Comparison of ENCODE assay signal across 1 cellular context in genomic region chr11:116397556-116398167, GRCh38.
TF ChIP-seq lines count a peak whose summit lies in the region.

No MANE protein-coding gene starts in this region.

TF ChIP-seq in HepG2, 621 proteins besides CTCF, POLR2A, EP300 and RAD21 (continued from another document and continues in another):
- TF ChIP-seq, protein P1, sequence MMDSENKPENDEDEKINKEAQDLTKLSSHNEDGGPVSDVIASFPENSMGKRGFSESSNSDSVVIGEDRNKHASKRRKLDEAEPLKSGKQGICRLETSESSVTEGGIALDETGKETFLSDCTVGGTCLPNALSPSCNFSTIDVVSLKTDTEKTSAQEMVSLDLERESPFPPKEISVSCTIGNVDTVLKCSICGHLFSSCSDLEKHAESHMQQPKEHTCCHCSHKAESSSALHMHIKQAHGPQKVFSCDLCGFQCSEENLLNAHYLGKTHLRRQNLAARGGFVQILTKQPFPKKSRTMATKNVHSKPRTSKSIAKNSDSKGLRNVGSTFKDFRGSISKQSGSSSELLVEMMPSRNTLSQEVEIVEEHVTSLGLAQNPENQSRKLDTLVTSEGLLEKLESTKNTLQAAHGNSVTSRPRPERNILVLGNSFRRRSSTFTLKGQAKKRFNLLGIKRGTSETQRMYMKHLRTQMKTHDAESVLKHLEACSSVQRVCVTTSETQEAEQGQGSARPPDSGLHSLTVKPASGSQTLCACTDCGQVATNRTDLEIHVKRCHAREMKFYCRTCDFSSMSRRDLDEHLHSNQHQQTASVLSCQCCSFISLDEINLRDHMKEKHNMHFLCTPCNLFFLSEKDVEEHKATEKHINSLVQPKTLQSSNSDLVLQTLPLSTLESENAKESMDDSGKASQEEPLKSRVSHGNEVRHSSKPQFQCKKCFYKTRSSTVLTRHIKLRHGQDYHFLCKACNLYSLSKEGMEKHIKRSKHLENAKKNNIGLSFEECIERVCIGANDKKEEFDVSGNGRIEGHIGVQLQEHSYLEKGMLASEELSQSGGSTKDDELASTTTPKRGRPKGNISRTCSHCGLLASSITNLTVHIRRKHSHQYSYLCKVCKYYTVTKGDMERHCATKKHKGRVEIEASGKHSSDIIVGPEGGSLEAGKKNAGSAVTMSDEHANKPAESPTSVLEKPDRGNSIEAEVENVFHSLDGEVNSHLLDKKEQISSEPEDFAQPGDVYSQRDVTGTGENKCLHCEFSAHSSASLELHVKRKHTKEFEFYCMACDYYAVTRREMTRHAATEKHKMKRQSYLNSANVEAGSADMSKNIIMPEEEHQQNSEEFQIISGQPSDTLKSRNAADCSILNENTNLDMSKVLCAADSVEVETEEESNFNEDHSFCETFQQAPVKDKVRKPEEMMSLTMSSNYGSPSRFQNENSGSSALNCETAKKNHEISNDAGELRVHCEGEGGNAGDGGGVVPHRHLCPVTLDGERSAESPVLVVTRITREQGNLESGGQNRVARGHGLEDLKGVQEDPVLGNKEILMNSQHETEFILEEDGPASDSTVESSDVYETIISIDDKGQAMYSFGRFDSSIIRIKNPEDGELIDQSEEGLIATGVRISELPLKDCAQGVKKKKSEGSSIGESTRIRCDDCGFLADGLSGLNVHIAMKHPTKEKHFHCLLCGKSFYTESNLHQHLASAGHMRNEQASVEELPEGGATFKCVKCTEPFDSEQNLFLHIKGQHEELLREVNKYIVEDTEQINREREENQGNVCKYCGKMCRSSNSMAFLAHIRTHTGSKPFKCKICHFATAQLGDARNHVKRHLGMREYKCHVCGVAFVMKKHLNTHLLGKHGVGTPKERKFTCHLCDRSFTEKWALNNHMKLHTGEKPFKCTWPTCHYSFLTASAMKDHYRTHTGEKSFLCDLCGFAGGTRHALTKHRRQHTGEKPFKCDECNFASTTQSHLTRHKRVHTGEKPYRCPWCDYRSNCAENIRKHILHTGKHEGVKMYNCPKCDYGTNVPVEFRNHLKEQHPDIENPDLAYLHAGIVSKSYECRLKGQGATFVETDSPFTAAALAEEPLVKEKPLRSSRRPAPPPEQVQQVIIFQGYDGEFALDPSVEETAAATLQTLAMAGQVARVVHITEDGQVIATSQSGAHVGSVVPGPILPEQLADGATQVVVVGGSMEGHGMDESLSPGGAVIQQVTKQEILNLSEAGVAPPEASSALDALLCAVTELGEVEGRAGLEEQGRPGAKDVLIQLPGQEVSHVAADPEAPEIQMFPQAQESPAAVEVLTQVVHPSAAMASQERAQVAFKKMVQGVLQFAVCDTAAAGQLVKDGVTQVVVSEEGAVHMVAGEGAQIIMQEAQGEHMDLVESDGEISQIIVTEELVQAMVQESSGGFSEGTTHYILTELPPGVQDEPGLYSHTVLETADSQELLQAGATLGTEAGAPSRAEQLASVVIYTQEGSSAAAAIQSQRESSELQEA (CRISPR knock-in tag; IDR thresholded peaks at IDR 0.05; ENCODE audit: not compliant biosample characterization): no peak
- no peak for TF ChIP-seq ZSCAN20 (CRISPR knock-in tag; IDR thresholded peaks at IDR 0.05; ENCODE audit: borderline replicate concordance)
- no peak for TF ChIP-seq ATF2 (CRISPR knock-in tag; IDR thresholded peaks at IDR 0.05)
- TF ChIP-seq ZNF446 (CRISPR knock-in tag; IDR thresholded peaks at IDR 0.05): no peak
- TF ChIP-seq ZNF660 (CRISPR knock-in tag; IDR thresholded peaks at IDR 0.05; ENCODE audit: borderline replicate concordance, low read depth): no peak
- no peak for TF ChIP-seq ZNF253 (CRISPR knock-in tag; IDR thresholded peaks at IDR 0.05; ENCODE audit: borderline replicate concordance)
- 0 out of 2 replicates have a peak, but pooled peaks have one; percentile 39 for TF ChIP-seq MIER3 (CRISPR knock-in tag; IDR thresholded peaks at IDR 0.05; ENCODE audit: borderline replicate concordance)
- no peak for TF ChIP-seq SKIL (CRISPR knock-in tag; IDR thresholded peaks at IDR 0.05; ENCODE audit: borderline replicate concordance)
- TF ChIP-seq ZXDC (CRISPR knock-in tag; IDR thresholded peaks at IDR 0.05): no peak
- TF ChIP-seq KDM6A (CRISPR knock-in tag; IDR thresholded peaks at IDR 0.05; ENCODE audit: low read depth): no peak
- no peak for TF ChIP-seq ZNF430 (CRISPR knock-in tag; IDR thresholded peaks at IDR 0.05)
- TF ChIP-seq, protein P2, sequence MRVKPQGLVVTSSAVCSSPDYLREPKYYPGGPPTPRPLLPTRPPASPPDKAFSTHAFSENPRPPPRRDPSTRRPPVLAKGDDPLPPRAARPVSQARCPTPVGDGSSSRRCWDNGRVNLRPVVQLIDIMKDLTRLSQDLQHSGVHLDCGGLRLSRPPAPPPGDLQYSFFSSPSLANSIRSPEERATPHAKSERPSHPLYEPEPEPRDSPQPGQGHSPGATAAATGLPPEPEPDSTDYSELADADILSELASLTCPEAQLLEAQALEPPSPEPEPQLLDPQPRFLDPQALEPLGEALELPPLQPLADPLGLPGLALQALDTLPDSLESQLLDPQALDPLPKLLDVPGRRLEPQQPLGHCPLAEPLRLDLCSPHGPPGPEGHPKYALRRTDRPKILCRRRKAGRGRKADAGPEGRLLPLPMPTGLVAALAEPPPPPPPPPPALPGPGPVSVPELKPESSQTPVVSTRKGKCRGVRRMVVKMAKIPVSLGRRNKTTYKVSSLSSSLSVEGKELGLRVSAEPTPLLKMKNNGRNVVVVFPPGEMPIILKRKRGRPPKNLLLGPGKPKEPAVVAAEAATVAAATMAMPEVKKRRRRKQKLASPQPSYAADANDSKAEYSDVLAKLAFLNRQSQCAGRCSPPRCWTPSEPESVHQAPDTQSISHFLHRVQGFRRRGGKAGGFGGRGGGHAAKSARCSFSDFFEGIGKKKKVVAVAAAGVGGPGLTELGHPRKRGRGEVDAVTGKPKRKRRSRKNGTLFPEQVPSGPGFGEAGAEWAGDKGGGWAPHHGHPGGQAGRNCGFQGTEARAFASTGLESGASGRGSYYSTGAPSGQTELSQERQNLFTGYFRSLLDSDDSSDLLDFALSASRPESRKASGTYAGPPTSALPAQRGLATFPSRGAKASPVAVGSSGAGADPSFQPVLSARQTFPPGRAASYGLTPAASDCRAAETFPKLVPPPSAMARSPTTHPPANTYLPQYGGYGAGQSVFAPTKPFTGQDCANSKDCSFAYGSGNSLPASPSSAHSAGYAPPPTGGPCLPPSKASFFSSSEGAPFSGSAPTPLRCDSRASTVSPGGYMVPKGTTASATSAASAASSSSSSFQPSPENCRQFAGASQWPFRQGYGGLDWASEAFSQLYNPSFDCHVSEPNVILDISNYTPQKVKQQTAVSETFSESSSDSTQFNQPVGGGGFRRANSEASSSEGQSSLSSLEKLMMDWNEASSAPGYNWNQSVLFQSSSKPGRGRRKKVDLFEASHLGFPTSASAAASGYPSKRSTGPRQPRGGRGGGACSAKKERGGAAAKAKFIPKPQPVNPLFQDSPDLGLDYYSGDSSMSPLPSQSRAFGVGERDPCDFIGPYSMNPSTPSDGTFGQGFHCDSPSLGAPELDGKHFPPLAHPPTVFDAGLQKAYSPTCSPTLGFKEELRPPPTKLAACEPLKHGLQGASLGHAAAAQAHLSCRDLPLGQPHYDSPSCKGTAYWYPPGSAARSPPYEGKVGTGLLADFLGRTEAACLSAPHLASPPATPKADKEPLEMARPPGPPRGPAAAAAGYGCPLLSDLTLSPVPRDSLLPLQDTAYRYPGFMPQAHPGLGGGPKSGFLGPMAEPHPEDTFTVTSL (CRISPR knock-in tag; IDR thresholded peaks at IDR 0.05; ENCODE audit: borderline replicate concordance): peak; percentile 35; the same call in 1 of the 2 replicates
- TF ChIP-seq ZMYM3 (CRISPR knock-in tag; IDR thresholded peaks at IDR 0.05): no peak
- TF ChIP-seq NCOR1 (IDR thresholded peaks at IDR 0.05; ENCODE audit: borderline replicate concordance, low read length): no peak
- TF ChIP-seq PAWR (CRISPR knock-in tag; IDR thresholded peaks at IDR 0.05; ENCODE audit: borderline replicate concordance): no peak
- no peak for TF ChIP-seq NBN (conservative IDR thresholded peaks at IDR 0.05)
- no peak for TF ChIP-seq ZNF350 (CRISPR knock-in tag; IDR thresholded peaks at IDR 0.05; ENCODE audit: borderline replicate concordance, low read depth)
- no peak for TF ChIP-seq FOXJ3 (CRISPR knock-in tag; IDR thresholded peaks at IDR 0.05; ENCODE audit: borderline replicate concordance)
- no peak for TF ChIP-seq XBP1 (CRISPR knock-in tag; IDR thresholded peaks at IDR 0.05)
- TF ChIP-seq ATM (IDR thresholded peaks at IDR 0.05; ENCODE audit: borderline replicate concordance): no peak
